In genomic region chr6:30898750-30899360, GRCh38 we compare ENCODE assay signal across 15 cellular contexts. TPM values are rescaled to one million over a fixed set of nuclear protein-coding genes. Genes with fewer than 3 reads are reported as not detected.
DNase-seq lines count a peak whose midpoint lies in the region; ATAC-seq, FAIRE-seq and TF ChIP-seq lines count a peak whose summit lies in the region.
"Had no signal": no experiment of that assay in that cellular context is flagged by ENCODE, and none has a peak within 500 bp of the region (broad histone marks: within the 10 kb centered on the region; RNA-seq: fewer than 3 reads in every experiment).

No MANE protein-coding gene starts in this region.

- H3K9me1 ChIP-seq in K562 (ENCODE audit: control insufficient read depth, insufficient read depth, low read length), result no peaks in the 10 kb centered on the region

- no peaks in the 10 kb centered on the region for H3K4me1 ChIP-seq in right cardiac atrium (ENCODE audit: control insufficient read depth, insufficient read depth, low read length)
- H3K4me1 ChIP-seq in left ventricle myocardium inferior, result no peaks in the 10 kb centered on the region
- H3K4me1 ChIP-seq in K562 (replicated peaks in 1 of 2; ENCODE audit: control insufficient read depth in 2 of 2, insufficient read depth in 2 of 2, low read length in 2 of 2), result peaks cover 0 to 6% of the 10 kb centered on the region in 2 experiments; a peak in 1 of 5 replicates
- H3K4me1 ChIP-seq in osteoblast (ENCODE audit: insufficient read depth, low read length), result no peaks in the 10 kb centered on the region

- CTCF ChIA-PET in K562 (lab: Yijun Ruan, JAX; ENCODE audit: low intra/inter-chr PET ratio), result no interaction called here

- H3K27ac ChIP-seq in right cardiac atrium (ENCODE audit: low read length) (no peak overlapping the region), left ventricle myocardium inferior (replicated peaks) (no peak overlapping the region), K562 (ENCODE audit: extremely low read depth, low read depth, low read length) (no peak overlapping the region), osteoblast (ENCODE audit: low read depth, low read length) (no peak overlapping the region), WERI-Rb-1 (no peak overlapping the region)
- H3K27ac ChIP-seq: BLaER1 treated with 17β-estradiol and CSF1 and Interleukin-3, amounts not matched to agents 10 nM and 100 nM had no signal

- no peak for TF ChIP-seq RAD21 in K562 (CRISPR knock-in tag; conservative IDR thresholded peaks at IDR 0.05 in 1 of 2, IDR thresholded peaks at IDR 0.05 in 1 of 2)

- ATAC-seq in right cardiac atrium, result no peak
- no peak for ATAC-seq in K562
- ATAC-seq: HCT116 had no signal

- H3K36me3 ChIP-seq in left ventricle myocardium inferior, result peaks cover 41% of the 10 kb centered on the region
- peaks cover 52% of the 10 kb centered on the region; the same call in 2 of the 3 replicates for H3K36me3 ChIP-seq in K562 (ENCODE audit: control insufficient read depth, insufficient read depth, low read length)
- peaks cover 24% of the 10 kb centered on the region for H3K36me3 ChIP-seq in osteoblast (ENCODE audit: insufficient read depth, low read length)
- H3K36me3 ChIP-seq in WERI-Rb-1, result peaks cover 65% of the 10 kb centered on the region

- DNase-seq in right cardiac atrium, result peak in 2 of 3 donors; percentile 44 to 51
- DNase-seq in left ventricle myocardium inferior, result no peak
- DNase-seq in K562 (ENCODE audit: extremely low read depth in 1 of 4, low spot score in 3 of 4), result no peak
- peak; percentile 53 for DNase-seq in osteoblast (ENCODE audit: insufficient read length, low spot score, missing footprints)
- DNase-seq in middle frontal gyrus (ENCODE audit: extremely low spot score, low spot score), result no peak
- no peak for DNase-seq in globus pallidus (ENCODE audit: low spot score)
- DNase-seq in WERI-Rb-1, result no peak
- DNase-seq: ACHN; CD4-positive, CD25-positive, alpha-beta regulatory T cell; DMS 273 treated with DMSO at 0.1 percent for 48 hours had no signal

- 76% methylated on average over 23 of the region's 23 CpGs for WGBS in right cardiac atrium
- WGBS in K562 (ENCODE audit: insufficient coverage, low coverage, missing lambda C conversion rate), result 73% methylated on average over 23 of the region's 23 CpGs

- BruUV-seq in K562 (replicated peaks; lab: Mats Ljungman, UMichigan), result no TSS peak

- no peak for TF ChIP-seq EP300 in K562 (IDR thresholded peaks at IDR 0.05; ENCODE audit: low read length)

- H2AFZ ChIP-seq in K562 (ENCODE audit: low read depth, low read length), result no peak overlapping the region
- no peak overlapping the region for H2AFZ ChIP-seq in osteoblast (ENCODE audit: low read length)

- no peak for TF ChIP-seq POLR2A in K562 (conservative IDR thresholded peaks at IDR 0.05)

- H3K79me2 ChIP-seq in K562 (ENCODE audit: control insufficient read depth, insufficient read depth, low read length) (no peaks in the 10 kb centered on the region), osteoblast (ENCODE audit: insufficient read depth, low read length) (no peaks in the 10 kb centered on the region)

- no peak overlapping the region for H3K4me3 ChIP-seq in right cardiac atrium (ENCODE audit: low read length)
- no peak overlapping the region for H3K4me3 ChIP-seq in left ventricle myocardium inferior
- H3K4me3 ChIP-seq in K562, result no peak overlapping the region
- H3K4me3 ChIP-seq in osteoblast (ENCODE audit: insufficient read depth, low read length), result no peak overlapping the region
- H3K4me3 ChIP-seq in WERI-Rb-1 (ENCODE audit: low read depth, low read length), result no peak overlapping the region
- H3K4me3 ChIP-seq: BLaER1 treated with 17β-estradiol and CSF1 and Interleukin-3, amounts not matched to agents 10 nM and 100 nM had no signal

- no peaks in the 10 kb centered on the region; the same call in 1 of the 2 replicates for H4K20me1 ChIP-seq in K562 (replicated peaks; ENCODE audit: control insufficient read depth, insufficient read depth, low read length)
- H4K20me1 ChIP-seq in osteoblast (ENCODE audit: insufficient read depth, low read length), result no peaks in the 10 kb centered on the region
- H4K20me1 ChIP-seq: BLaER1 treated with 17β-estradiol and CSF1 and Interleukin-3, amounts not matched to agents 10 nM and 100 nM had no signal

- H3K4me2 ChIP-seq in K562 (ENCODE audit: insufficient read depth, low read length), result no peak overlapping the region
- H3K4me2 ChIP-seq in osteoblast (ENCODE audit: insufficient read depth, low read length), result no peak overlapping the region
- H3K4me2 ChIP-seq: BLaER1 treated with 17β-estradiol and CSF1 and Interleukin-3, amounts not matched to agents 10 nM and 100 nM had no signal

- no peaks in the 10 kb centered on the region for H3K27me3 ChIP-seq in right cardiac atrium (ENCODE audit: control insufficient read depth, insufficient read depth)
- no peaks in the 10 kb centered on the region for H3K27me3 ChIP-seq in left ventricle myocardium inferior (ENCODE audit: low read depth)
- no peaks in the 10 kb centered on the region for H3K27me3 ChIP-seq in K562 (ENCODE audit: control insufficient read depth in 2 of 2, insufficient read depth in 2 of 2, low read length in 2 of 2)
- H3K27me3 ChIP-seq in osteoblast (ENCODE audit: insufficient read depth, low read length), result no peaks in the 10 kb centered on the region
- no peaks in the 10 kb centered on the region for H3K27me3 ChIP-seq in WERI-Rb-1 (ENCODE audit: insufficient read depth, low read depth, severe bottlenecking)
- H3K27me3 ChIP-seq: BLaER1 treated with 17β-estradiol and CSF1 and Interleukin-3, amounts not matched to agents 10 nM and 100 nM had no signal

- in situ Hi-C loops in K562 (cut with MboI), result no loop called here

- H3K9me3 ChIP-seq in right cardiac atrium (ENCODE audit: control insufficient read depth, low read length) (no peaks in the 10 kb centered on the region), left ventricle myocardium inferior (replicated peaks) (no peaks in the 10 kb centered on the region), K562 (replicated peaks; ENCODE audit: control insufficient read depth, insufficient read depth, low read depth, low read length) (no peaks in the 10 kb centered on the region), osteoblast (ENCODE audit: low read depth, low read length) (no peaks in the 10 kb centered on the region), WERI-Rb-1 (ENCODE audit: severe bottlenecking) (no peaks in the 10 kb centered on the region)
- H3K9me3 ChIP-seq: BLaER1 treated with 17β-estradiol and CSF1 and Interleukin-3, amounts not matched to agents 10 nM and 100 nM had no signal

- TF ChIP-seq CTCF in left ventricle myocardium inferior (IDR thresholded peaks at IDR 0.05; ENCODE audit: borderline replicate concordance) (no peak), K562 (IDR thresholded peaks at IDR 0.05 in 2 of 3, conservative IDR thresholded peaks at IDR 0.05 in 1 of 3; ENCODE audit: insufficient read depth in 2 of 3, low read depth in 1 of 3, low read length in 3 of 3) (no peak), osteoblast (IDR thresholded peaks at IDR 0.05; ENCODE audit: extremely low read depth, low read depth, low read length) (no peak), WERI-Rb-1 (IDR thresholded peaks at IDR 0.05; ENCODE audit: low read depth, low read length) (no peak)

- FAIRE-seq in K562 (lab: Jason Lieb, UNC), result no peak

- no peak overlapping the region for H3K9ac ChIP-seq in K562 (ENCODE audit: insufficient read depth in 1 of 2, low read depth in 2 of 2, low read length in 2 of 2)
- H3K9ac ChIP-seq: BLaER1 treated with 17β-estradiol and CSF1 and Interleukin-3, amounts not matched to agents 10 nM and 100 nM had no signal

- POLR2A ChIA-PET in K562 (lab: Yijun Ruan, JAX), result interaction anchor here (0.5 to 1.9 kb wide), 10 partner anchors 9 to 180 kb away, joined by 3 to 4 read pairs (median 4); partner anchors contain the start of gene GTF2H4

- intact Hi-C loops in right cardiac atrium (cut with DNase I) (no loop called here), left ventricle myocardium inferior (cut with micrococcal nuclease) (no loop called here), K562 (cut with micrococcal nuclease) (no loop called here)

RNA-seq across cellular contexts. Expression of gene GTF2H4, which starts 9.2 kb away (rescaled TPM):
- total RNA-seq in right cardiac atrium (10 to 100 TPM; 13.6 to 29.7 (median 18.2) TPM), left ventricle myocardium inferior (23.0 TPM), K562 (2014; rRNA removed) (30.5 and 55.3 TPM in 2 replicates), K562 (2014; rRNA removed; fragmentation: Illumina TruSeq; extraction: Trizol) (36.1 and 39.6 TPM in 2 replicates), K562 (2015; rRNA removed; fragmentation: Illumina TruSeq; extraction: Trizol) (38.3 and 38.6 TPM in 2 replicates), K562 (2021) (70.6 and 80.5 TPM in 2 replicates), osteoblast (8.8 and 10.9 TPM in 2 replicates)
- polyA plus RNA-seq in right cardiac atrium (10.6 TPM), K562 (2011; rRNA removed) (60.1 and 75.6 TPM in 2 replicates), K562 (2014; fragmentation: Illumina TruSeq; extraction: Trizol) (57.1 and 76.3 TPM in 2 replicates), K562 (2014; fragmentation: Nextera tagmentation; extraction: Ambion mirVana) (1 to 10 TPM; 3.6 to 5.2 TPM), K562 (2014; rRNA removed) (86.1 and 95.0 TPM in 2 replicates)
- total RNA-seq in K562 (2011; cell fraction: chromatin; rRNA removed; ENCODE audit: low replicate concordance), result 228 and 428 TPM in 2 replicates
- 202 and 247 TPM in 2 replicates for total RNA-seq in K562 (2011; cell fraction: nucleolus; rRNA removed)
- 179 and 226 TPM in 2 replicates for total RNA-seq in K562 (2011; cell fraction: nucleoplasm; rRNA removed)
- polyA plus RNA-seq in K562 (2011; cell fraction: cytosol; rRNA removed), result 57.7 and 65.7 TPM in 2 replicates
- 584 and 671 TPM in 2 replicates for polyA plus RNA-seq in K562 (2011; cell fraction: nucleus; rRNA removed)
- polyA plus RNA-seq in K562 (2012), result 66.1 and 69.0 TPM in 2 replicates
- 37.2 and 37.6 TPM in 2 replicates for polyA minus RNA-seq in K562 (2011; rRNA and poly(A)+ RNA removed)
- polyA minus RNA-seq in K562 (2011; cell fraction: cytosol; rRNA and poly(A)+ RNA removed), result 16.6 and 20.2 TPM in 2 replicates
- 60.9 and 104 TPM in 2 replicates for polyA minus RNA-seq in K562 (2011; cell fraction: nucleus; rRNA and poly(A)+ RNA removed)

RNA-seq across cellular contexts. Expression of gene DDR1, which starts 14.5 kb away (rescaled TPM):
- total RNA-seq in right cardiac atrium (100 to 1,000 TPM in 2 of 4 donors, 10 to 100 TPM in 2; 96.2 to 120 (median 100) TPM), left ventricle myocardium inferior (28.2 TPM), K562 (2014; rRNA removed) (19.9 and 27.1 TPM in 2 replicates), K562 (2014; rRNA removed; fragmentation: Illumina TruSeq; extraction: Trizol) (10.5 and 12.2 TPM in 2 replicates), K562 (2015; rRNA removed; fragmentation: Illumina TruSeq; extraction: Trizol) (10.0 and 11.1 TPM in 2 replicates), K562 (2021) (42.9 and 44.6 TPM in 2 replicates), osteoblast (13.0 and 22.4 TPM in 2 replicates)
- polyA plus RNA-seq in right cardiac atrium (46.9 TPM), K562 (2011; rRNA removed) (11.2 and 19.0 TPM in 2 replicates), K562 (2014; fragmentation: Illumina TruSeq; extraction: Trizol) (16.0 and 19.8 TPM in 2 replicates), K562 (2014; fragmentation: Nextera tagmentation; extraction: Ambion mirVana) (1 to 10 TPM; 1.4 to 1.6 TPM), K562 (2014; rRNA removed) (19.3 and 20.2 TPM in 2 replicates)
- 77.6 and 145 TPM in 2 replicates for total RNA-seq in K562 (2011; cell fraction: chromatin; rRNA removed; ENCODE audit: low replicate concordance)
- total RNA-seq in K562 (2011; cell fraction: nucleolus; rRNA removed), result 121 and 123 TPM in 2 replicates
- total RNA-seq in K562 (2011; cell fraction: nucleoplasm; rRNA removed), result 99.0 and 108 TPM in 2 replicates
- polyA plus RNA-seq in K562 (2011; cell fraction: cytosol; rRNA removed), result 17.3 and 19.2 TPM in 2 replicates
- 47.9 and 67.4 TPM in 2 replicates for polyA plus RNA-seq in K562 (2011; cell fraction: nucleus; rRNA removed)
- 25.5 and 32.6 TPM in 2 replicates for polyA plus RNA-seq in K562 (2012)
- 16.3 and 21.0 TPM in 2 replicates for polyA minus RNA-seq in K562 (2011; rRNA and poly(A)+ RNA removed)
- 26.3 and 45.5 TPM in 2 replicates for polyA minus RNA-seq in K562 (2011; cell fraction: cytosol; rRNA and poly(A)+ RNA removed)
- 27.9 and 41.7 TPM in 2 replicates for polyA minus RNA-seq in K562 (2011; cell fraction: nucleus; rRNA and poly(A)+ RNA removed)

RNA-seq across cellular contexts. Expression of gene VARS2, which starts 15.2 kb away (rescaled TPM):
- total RNA-seq in right cardiac atrium, result 10 to 100 TPM; 14.8 to 20.8 (median 16.9) TPM
- 14.2 TPM for polyA plus RNA-seq in right cardiac atrium
- total RNA-seq in left ventricle myocardium inferior, result 21.0 TPM
- total RNA-seq in K562 (2011; cell fraction: chromatin; rRNA removed; ENCODE audit: low replicate concordance), result 134 and 271 TPM in 2 replicates
- 116 and 125 TPM in 2 replicates for total RNA-seq in K562 (2011; cell fraction: nucleolus; rRNA removed)
- 117 and 125 TPM in 2 replicates for total RNA-seq in K562 (2011; cell fraction: nucleoplasm; rRNA removed)
- 31.1 and 46.0 TPM in 2 replicates for total RNA-seq in K562 (2014; rRNA removed)
- total RNA-seq in K562 (2014; rRNA removed; fragmentation: Illumina TruSeq; extraction: Trizol), result 16.8 and 18.5 TPM in 2 replicates
- total RNA-seq in K562 (2015; rRNA removed; fragmentation: Illumina TruSeq; extraction: Trizol), result 23.3 and 26.3 TPM in 2 replicates
- 41.0 and 48.0 TPM in 2 replicates for total RNA-seq in K562 (2021)
- polyA plus RNA-seq in K562 (2011; rRNA removed), result 35.1 and 56.2 TPM in 2 replicates
- 28.8 and 33.9 TPM in 2 replicates for polyA plus RNA-seq in K562 (2011; cell fraction: cytosol; rRNA removed)
- polyA plus RNA-seq in K562 (2011; cell fraction: nucleus; rRNA removed), result 263 and 308 TPM in 2 replicates
- polyA plus RNA-seq in K562 (2012), result 38.5 and 55.4 TPM in 2 replicates
- polyA plus RNA-seq in K562 (2014; fragmentation: Illumina TruSeq; extraction: Trizol), result 28.3 and 29.9 TPM in 2 replicates
- polyA plus RNA-seq in K562 (2014; fragmentation: Nextera tagmentation; extraction: Ambion mirVana), result 1 to 10 TPM; 1.6 to 2.3 TPM
- polyA plus RNA-seq in K562 (2014; rRNA removed), result 44.8 and 53.6 TPM in 2 replicates
- polyA minus RNA-seq in K562 (2011; rRNA and poly(A)+ RNA removed), result 46.2 and 47.8 TPM in 2 replicates
- 18.4 and 32.6 TPM in 2 replicates for polyA minus RNA-seq in K562 (2011; cell fraction: cytosol; rRNA and poly(A)+ RNA removed)
- polyA minus RNA-seq in K562 (2011; cell fraction: nucleus; rRNA and poly(A)+ RNA removed), result 28.9 and 49.2 TPM in 2 replicates
- total RNA-seq in osteoblast, result 14.5 and 15.6 TPM in 2 replicates

RNA-seq across cellular contexts. Expression of gene SFTA2, which starts 33.1 kb away (rescaled TPM):
- total RNA-seq in right cardiac atrium (under 1 TPM in 1 of 4 donors, not detected in 3; 0.45 TPM), left ventricle myocardium inferior (not detected), K562 (2014; rRNA removed) (not detected in 2 replicates), K562 (2014; rRNA removed; fragmentation: Illumina TruSeq; extraction: Trizol) (not detected in 2 replicates), K562 (2015; rRNA removed; fragmentation: Illumina TruSeq; extraction: Trizol) (not detected in 2 replicates), K562 (2021) (0.78 TPM in 1 of 2 replicates, not detected in the other), osteoblast (not detected in 2 replicates)
- polyA plus RNA-seq in right cardiac atrium (not detected), K562 (2011; rRNA removed) (not detected in 2 replicates), K562 (2014; fragmentation: Illumina TruSeq; extraction: Trizol) (not detected in 2 replicates), K562 (2014; fragmentation: Nextera tagmentation; extraction: Ambion mirVana) (not detected), K562 (2014; rRNA removed) (not detected in 2 replicates)
- total RNA-seq in K562 (2011; cell fraction: chromatin; rRNA removed; ENCODE audit: low replicate concordance), result not detected in 2 replicates
- not detected in 2 replicates for total RNA-seq in K562 (2011; cell fraction: nucleolus; rRNA removed)
- not detected in 2 replicates for total RNA-seq in K562 (2011; cell fraction: nucleoplasm; rRNA removed)
- not detected in 2 replicates for polyA plus RNA-seq in K562 (2011; cell fraction: cytosol; rRNA removed)
- not detected in 2 replicates for polyA plus RNA-seq in K562 (2011; cell fraction: nucleus; rRNA removed)
- polyA plus RNA-seq in K562 (2012), result 0.17 TPM in 1 of 2 replicates, not detected in the other
- not detected in 2 replicates for polyA minus RNA-seq in K562 (2011; rRNA and poly(A)+ RNA removed)
- polyA minus RNA-seq in K562 (2011; cell fraction: cytosol; rRNA and poly(A)+ RNA removed), result not detected in 2 replicates
- not detected in 2 replicates for polyA minus RNA-seq in K562 (2011; cell fraction: nucleus; rRNA and poly(A)+ RNA removed)
- total RNA-seq: A172; CD4-positive, CD25-positive, alpha-beta regulatory T cell; Daoy; H4 had no signal

RNA-seq across cellular contexts. Expression of gene MUCL3, which starts 41.9 kb away (rescaled TPM):
- not detected for total RNA-seq in right cardiac atrium
- not detected for polyA plus RNA-seq in right cardiac atrium
- total RNA-seq in left ventricle myocardium inferior, result not detected
- not detected in 2 replicates for total RNA-seq in K562 (2011; cell fraction: chromatin; rRNA removed; ENCODE audit: low replicate concordance)
- total RNA-seq in K562 (2011; cell fraction: nucleolus; rRNA removed), result not detected in 2 replicates
- not detected in 2 replicates for total RNA-seq in K562 (2011; cell fraction: nucleoplasm; rRNA removed)
- not detected in 2 replicates for total RNA-seq in K562 (2014; rRNA removed)
- total RNA-seq in K562 (2014; rRNA removed; fragmentation: Illumina TruSeq; extraction: Trizol), result not detected in 2 replicates
- not detected in 2 replicates for total RNA-seq in K562 (2015; rRNA removed; fragmentation: Illumina TruSeq; extraction: Trizol)
- not detected in 2 replicates for total RNA-seq in K562 (2021)
- not detected in 2 replicates for polyA plus RNA-seq in K562 (2011; rRNA removed)
- polyA plus RNA-seq in K562 (2011; cell fraction: cytosol; rRNA removed), result not detected in 2 replicates
- not detected in 2 replicates for polyA plus RNA-seq in K562 (2011; cell fraction: nucleus; rRNA removed)
- polyA plus RNA-seq in K562 (2012), result 0.03 and 0.07 TPM in 2 replicates
- polyA plus RNA-seq in K562 (2014; fragmentation: Illumina TruSeq; extraction: Trizol), result not detected in 2 replicates
- not detected for polyA plus RNA-seq in K562 (2014; fragmentation: Nextera tagmentation; extraction: Ambion mirVana)
- polyA plus RNA-seq in K562 (2014; rRNA removed), result 0.07 TPM in 1 of 2 replicates, not detected in the other
- not detected in 2 replicates for polyA minus RNA-seq in K562 (2011; rRNA and poly(A)+ RNA removed)
- polyA minus RNA-seq in K562 (2011; cell fraction: cytosol; rRNA and poly(A)+ RNA removed), result not detected in 2 replicates
- not detected in 2 replicates for polyA minus RNA-seq in K562 (2011; cell fraction: nucleus; rRNA and poly(A)+ RNA removed)
- total RNA-seq in osteoblast, result not detected in 2 replicates
- total RNA-seq: A172; CD4-positive, CD25-positive, alpha-beta regulatory T cell; Daoy; H4 had no signal
- polyA plus RNA-seq: CD4-positive, CD25-positive, alpha-beta regulatory T cell had no signal

Comparison
In these comparisons a context has a peak if more than half of its experiments do, and no peak if none do; other contexts are left out.
1. DNase-seq: peak in right cardiac atrium (2 of 3) and osteoblast (single experiment); none in left ventricle myocardium inferior (single experiment), K562 (0 of 4), middle frontal gyrus (single experiment), globus pallidus (single experiment) and WERI-Rb-1 (single experiment).